Comparison of ENCODE assay signal across 1 cellular context in the genomic region with DNA sequence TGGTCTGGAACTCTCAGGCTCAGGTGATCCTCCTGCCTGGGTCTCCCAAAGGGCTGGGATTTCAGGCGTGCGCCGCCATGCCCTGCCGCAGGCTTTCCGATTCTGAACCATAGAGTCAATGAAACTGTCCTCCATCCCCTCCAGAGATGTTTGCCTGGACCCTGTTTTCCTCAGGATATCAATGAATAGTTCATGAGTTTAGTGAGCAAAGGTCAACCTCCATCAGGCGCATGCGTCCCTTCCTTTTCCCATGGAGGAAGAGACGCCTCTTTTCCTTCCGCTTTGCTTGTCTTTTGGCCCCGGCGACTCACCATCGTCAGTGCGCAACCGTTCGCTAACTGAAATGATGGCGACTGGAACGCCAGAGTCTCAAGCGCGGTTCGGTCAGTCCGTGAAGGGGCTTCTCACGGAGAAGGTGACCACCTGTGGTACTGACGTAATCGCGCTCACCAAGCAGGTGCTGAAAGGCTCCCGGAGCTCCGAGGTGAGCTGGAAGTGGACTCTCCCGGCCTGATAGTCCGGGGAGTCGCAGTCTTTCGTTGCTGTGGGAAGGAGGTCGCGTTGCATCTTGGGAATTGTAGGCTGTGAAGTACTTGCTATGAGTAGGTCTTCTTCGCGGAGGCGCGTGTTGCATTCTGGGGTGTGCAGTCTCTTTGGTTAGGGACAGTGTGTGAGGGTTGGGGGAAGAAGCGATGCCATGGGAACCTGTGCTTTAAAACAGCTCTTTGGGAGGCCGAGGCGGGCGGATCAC.
TF ChIP-seq lines count a peak whose summit lies in the region.

BORCS7 (plus strand) TSS at position 316 of the 751 bp plus-strand sequence; CDS start at position 344, 28 bp downstream.

TF ChIP-seq in HEK293, 187 proteins besides CTCF, POLR2A, EP300 and RAD21 (continued from another document and continues in another):
- no peak for TF ChIP-seq ZNF362 (tag by site-specific recombination; IDR thresholded peaks at IDR 0.05)
- TF ChIP-seq ZNF311 (tag by site-specific recombination; IDR thresholded peaks at IDR 0.05; ENCODE audit: borderline replicate concordance): no peak
- no peak for TF ChIP-seq ZFP41 (tag by site-specific recombination; IDR thresholded peaks at IDR 0.05; ENCODE audit: borderline replicate concordance)
- no peak for TF ChIP-seq ZNF133 (tag by site-specific recombination; IDR thresholded peaks at IDR 0.05)
- no peak for TF ChIP-seq ZNF112 (tag by site-specific recombination; IDR thresholded peaks at IDR 0.05)
- TF ChIP-seq ZBTB26 (tag by site-specific recombination; optimal IDR thresholded peaks at IDR 0.05): peak; percentile 55
- TF ChIP-seq ZNF621 (tag by site-specific recombination; IDR thresholded peaks at IDR 0.05): no peak
- TF ChIP-seq ZNF239 (tag by site-specific recombination; IDR thresholded peaks at IDR 0.05): no peak
- peak; percentile 54; the same call in 1 of the 2 replicates for TF ChIP-seq ZNF391 (tag by site-specific recombination; IDR thresholded peaks at IDR 0.05; ENCODE audit: borderline replicate concordance, low read depth)
- no peak for TF ChIP-seq ZNF585B (tag by site-specific recombination; IDR thresholded peaks at IDR 0.05)
- TF ChIP-seq RBAK (tag by site-specific recombination; IDR thresholded peaks at IDR 0.05): no peak
- TF ChIP-seq ZNF747 (tag by site-specific recombination; IDR thresholded peaks at IDR 0.05): no peak
- no peak for TF ChIP-seq ZNF654 (tag by site-specific recombination; IDR thresholded peaks at IDR 0.05; ENCODE audit: low read depth)
- TF ChIP-seq, protein P1, sequence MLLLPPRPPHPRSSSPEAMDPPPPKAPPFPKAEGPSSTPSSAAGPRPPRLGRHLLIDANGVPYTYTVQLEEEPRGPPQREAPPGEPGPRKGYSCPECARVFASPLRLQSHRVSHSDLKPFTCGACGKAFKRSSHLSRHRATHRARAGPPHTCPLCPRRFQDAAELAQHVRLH (tag by site-specific recombination; IDR thresholded peaks at IDR 0.05): peak; percentile 91
- TF ChIP-seq ZNF677 (tag by site-specific recombination; IDR thresholded peaks at IDR 0.05): no peak
- TF ChIP-seq ZNF664 (tag by site-specific recombination; IDR thresholded peaks at IDR 0.05): peak; percentile 7; the same call in 1 of the 2 replicates
- TF ChIP-seq MZF1 (tag by site-specific recombination; IDR thresholded peaks at IDR 0.05; ENCODE audit: borderline replicate concordance): no peak
- no peak for TF ChIP-seq ELK4 (IDR thresholded peaks at IDR 0.05; ENCODE audit: borderline replicate concordance, low read depth, low read length)
- TF ChIP-seq ZNF292 (tag by site-specific recombination; IDR thresholded peaks at IDR 0.05; ENCODE audit: borderline replicate concordance, low read depth): no peak
- no peak; the same call in 1 of the 2 replicates for TF ChIP-seq ZNF843 (tag by site-specific recombination; IDR thresholded peaks at IDR 0.05)
- no peak for TF ChIP-seq ZNF521 (tag by site-specific recombination; IDR thresholded peaks at IDR 0.05)
- 0 out of 2 replicates have a peak, but pooled peaks have one; percentile 45 for TF ChIP-seq ZBTB7A (tag by site-specific recombination; IDR thresholded peaks at IDR 0.05; ENCODE audit: low read depth)
- TF ChIP-seq MEIS1 (CRISPR knock-in tag; IDR thresholded peaks at IDR 0.05; ENCODE audit: borderline replicate concordance): no peak
- no peak for TF ChIP-seq KLF10 (tag by site-specific recombination; IDR thresholded peaks at IDR 0.05)
- peak; percentile 62; the same call in 1 of the 2 replicates for TF ChIP-seq KLF16 (tag by site-specific recombination; IDR thresholded peaks at IDR 0.05)
- no peak for TF ChIP-seq ZNF341 (tag by site-specific recombination; IDR thresholded peaks at IDR 0.05; ENCODE audit: low read depth)
- TF ChIP-seq ZFP69B (tag by site-specific recombination; IDR thresholded peaks at IDR 0.05): peak; percentile 69
- no peak for TF ChIP-seq ZNF555 (tag by site-specific recombination; conservative IDR thresholded peaks at IDR 0.05)
- no peak for TF ChIP-seq ZNF157 (tag by site-specific recombination; IDR thresholded peaks at IDR 0.05)
- TF ChIP-seq ZNF624 (tag by site-specific recombination; IDR thresholded peaks at IDR 0.05): no peak
- peak; percentile 84 for TF ChIP-seq ZBTB20 (tag by site-specific recombination; IDR thresholded peaks at IDR 0.05)
- no peak for TF ChIP-seq ZBTB1 (tag by site-specific recombination; IDR thresholded peaks at IDR 0.05)
- TF ChIP-seq, protein P2, sequence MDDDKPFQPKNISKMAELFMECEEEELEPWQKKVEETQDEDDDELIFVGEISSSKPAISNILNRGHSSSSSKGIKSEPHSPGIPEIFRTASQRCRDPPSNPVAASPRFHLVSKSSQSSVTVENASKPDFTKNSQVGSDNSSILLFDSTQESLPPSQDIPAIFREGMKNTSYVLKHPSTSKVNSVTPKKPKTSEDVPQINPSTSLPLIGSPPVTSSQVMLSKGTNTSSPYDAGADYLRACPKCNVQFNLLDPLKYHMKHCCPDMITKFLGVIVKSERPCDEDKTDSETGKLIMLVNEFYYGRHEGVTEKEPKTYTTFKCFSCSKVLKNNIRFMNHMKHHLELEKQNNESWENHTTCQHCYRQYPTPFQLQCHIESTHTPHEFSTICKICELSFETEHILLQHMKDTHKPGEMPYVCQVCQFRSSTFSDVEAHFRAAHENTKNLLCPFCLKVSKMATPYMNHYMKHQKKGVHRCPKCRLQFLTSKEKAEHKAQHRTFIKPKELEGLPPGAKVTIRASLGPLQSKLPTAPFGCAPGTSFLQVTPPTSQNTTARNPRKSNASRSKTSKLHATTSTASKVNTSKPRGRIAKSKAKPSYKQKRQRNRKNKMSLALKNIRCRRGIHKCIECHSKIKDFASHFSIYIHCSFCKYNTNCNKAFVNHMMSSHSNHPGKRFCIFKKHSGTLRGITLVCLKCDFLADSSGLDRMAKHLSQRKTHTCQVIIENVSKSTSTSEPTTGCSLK (tag by site-specific recombination; IDR thresholded peaks at IDR 0.05): no peak
- no peak for TF ChIP-seq SETDB1 (IDR thresholded peaks at IDR 0.05; ENCODE audit: insufficient read length, low read length)
- TF ChIP-seq ZNF214 (tag by site-specific recombination; IDR thresholded peaks at IDR 0.05; ENCODE audit: borderline replicate concordance): no peak
- TF ChIP-seq ZNF140 (tag by site-specific recombination; IDR thresholded peaks at IDR 0.05): peak; percentile 48; the same call in 1 of the 2 replicates
- TF ChIP-seq ZNF416 (tag by site-specific recombination; IDR thresholded peaks at IDR 0.05): no peak
- TF ChIP-seq ZNF266 (tag by site-specific recombination; IDR thresholded peaks at IDR 0.05; ENCODE audit: low read depth): no peak
- TF ChIP-seq, protein P3, sequence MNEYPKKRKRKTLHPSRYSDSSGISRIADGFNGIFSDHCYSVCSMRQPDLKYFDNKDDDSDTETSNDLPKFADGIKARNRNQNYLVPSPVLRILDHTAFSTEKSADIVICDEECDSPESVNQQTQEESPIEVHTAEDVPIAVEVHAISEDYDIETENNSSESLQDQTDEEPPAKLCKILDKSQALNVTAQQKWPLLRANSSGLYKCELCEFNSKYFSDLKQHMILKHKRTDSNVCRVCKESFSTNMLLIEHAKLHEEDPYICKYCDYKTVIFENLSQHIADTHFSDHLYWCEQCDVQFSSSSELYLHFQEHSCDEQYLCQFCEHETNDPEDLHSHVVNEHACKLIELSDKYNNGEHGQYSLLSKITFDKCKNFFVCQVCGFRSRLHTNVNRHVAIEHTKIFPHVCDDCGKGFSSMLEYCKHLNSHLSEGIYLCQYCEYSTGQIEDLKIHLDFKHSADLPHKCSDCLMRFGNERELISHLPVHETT (tag by site-specific recombination; IDR thresholded peaks at IDR 0.05): peak; percentile 87; the same call in 1 of the 2 replicates
- no peak for TF ChIP-seq ZNF423 (tag by site-specific recombination; IDR thresholded peaks at IDR 0.05)
- TF ChIP-seq ZNF473 (tag by site-specific recombination; IDR thresholded peaks at IDR 0.05): no peak
- TF ChIP-seq, protein P4, sequence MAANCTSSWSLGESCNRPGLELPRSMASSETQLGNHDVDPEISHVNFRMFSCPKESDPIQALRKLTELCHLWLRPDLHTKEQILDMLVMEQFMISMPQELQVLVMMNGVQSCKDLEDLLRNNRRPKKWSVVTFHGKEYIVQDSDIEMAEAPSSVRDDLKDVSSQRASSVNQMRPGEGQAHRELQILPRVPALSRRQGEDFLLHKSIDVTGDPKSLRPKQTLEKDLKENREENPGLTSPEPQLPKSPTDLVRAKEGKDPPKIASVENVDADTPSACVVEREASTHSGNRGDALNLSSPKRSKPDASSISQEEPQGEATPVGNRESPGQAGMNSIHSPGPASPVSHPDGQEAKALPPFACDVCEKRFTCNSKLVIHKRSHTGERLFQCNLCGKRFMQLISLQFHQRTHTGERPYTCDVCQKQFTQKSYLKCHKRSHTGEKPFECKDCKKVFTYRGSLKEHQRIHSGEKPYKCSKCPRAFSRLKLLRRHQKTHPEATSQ (tag by site-specific recombination; IDR thresholded peaks at IDR 0.05): no peak; the same call in 1 of the 2 replicates
- peak; percentile 97 for TF ChIP-seq OVOL3 (tag by site-specific recombination; IDR thresholded peaks at IDR 0.05)
- TF ChIP-seq ZNF529 (tag by site-specific recombination; IDR thresholded peaks at IDR 0.05; ENCODE audit: insufficient replicate concordance): no peak
- no peak for TF ChIP-seq ZNF510 (tag by site-specific recombination; IDR thresholded peaks at IDR 0.05; ENCODE audit: insufficient replicate concordance)
- TF ChIP-seq ZNF701 (tag by site-specific recombination; IDR thresholded peaks at IDR 0.05): no peak
- TF ChIP-seq ZNF24 (tag by site-specific recombination; IDR thresholded peaks at IDR 0.05): peak; percentile 89
- TF ChIP-seq BCL11B (tag by site-specific recombination; IDR thresholded peaks at IDR 0.05; ENCODE audit: low read depth): no peak
- no peak for TF ChIP-seq ZNF48 (tag by site-specific recombination; IDR thresholded peaks at IDR 0.05)
- TF ChIP-seq BCL11A (tag by site-specific recombination; IDR thresholded peaks at IDR 0.05; ENCODE audit: low read depth): no peak
- TF ChIP-seq ZNF514 (tag by site-specific recombination; IDR thresholded peaks at IDR 0.05): no peak
- TF ChIP-seq, protein P5, sequence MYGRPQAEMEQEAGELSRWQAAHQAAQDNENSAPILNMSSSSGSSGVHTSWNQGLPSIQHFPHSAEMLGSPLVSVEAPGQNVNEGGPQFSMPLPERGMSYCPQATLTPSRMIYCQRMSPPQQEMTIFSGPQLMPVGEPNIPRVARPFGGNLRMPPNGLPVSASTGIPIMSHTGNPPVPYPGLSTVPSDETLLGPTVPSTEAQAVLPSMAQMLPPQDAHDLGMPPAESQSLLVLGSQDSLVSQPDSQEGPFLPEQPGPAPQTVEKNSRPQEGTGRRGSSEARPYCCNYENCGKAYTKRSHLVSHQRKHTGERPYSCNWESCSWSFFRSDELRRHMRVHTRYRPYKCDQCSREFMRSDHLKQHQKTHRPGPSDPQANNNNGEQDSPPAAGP (tag by site-specific recombination; IDR thresholded peaks at IDR 0.05): peak; percentile 27; the same call in 1 of the 2 replicates
- TF ChIP-seq ZNF777 (tag by site-specific recombination; IDR thresholded peaks at IDR 0.05; ENCODE audit: borderline replicate concordance): no peak
- no peak for TF ChIP-seq ZSCAN16 (tag by site-specific recombination; IDR thresholded peaks at IDR 0.05)
- no peak for TF ChIP-seq ZFP3 (tag by site-specific recombination; IDR thresholded peaks at IDR 0.05; ENCODE audit: low read depth)
- TF ChIP-seq ZNF837 (tag by site-specific recombination; IDR thresholded peaks at IDR 0.05): no peak
- TF ChIP-seq ZNF394 (tag by site-specific recombination; IDR thresholded peaks at IDR 0.05; ENCODE audit: borderline replicate concordance): peak; percentile 74
- no peak; the same call in 1 of the 2 replicates for TF ChIP-seq ZNF513 (tag by site-specific recombination; IDR thresholded peaks at IDR 0.05)
- no peak for TF ChIP-seq MYNN (tag by site-specific recombination; IDR thresholded peaks at IDR 0.05; ENCODE audit: borderline replicate concordance)
- peak; percentile 95 for TF ChIP-seq ZNF324 (tag by site-specific recombination; IDR thresholded peaks at IDR 0.05)
- TF ChIP-seq ZNF571 (tag by site-specific recombination; IDR thresholded peaks at IDR 0.05): no peak
- peak; percentile 99 for TF ChIP-seq ZNF76 (tag by site-specific recombination; IDR thresholded peaks at IDR 0.05; ENCODE audit: borderline replicate concordance, low read depth)
- peak; percentile 98 for TF ChIP-seq ZNF335 (tag by site-specific recombination; conservative IDR thresholded peaks at IDR 0.05)
